Comparison of ENCODE assay signal across 1 cellular context in the genomic region with DNA sequence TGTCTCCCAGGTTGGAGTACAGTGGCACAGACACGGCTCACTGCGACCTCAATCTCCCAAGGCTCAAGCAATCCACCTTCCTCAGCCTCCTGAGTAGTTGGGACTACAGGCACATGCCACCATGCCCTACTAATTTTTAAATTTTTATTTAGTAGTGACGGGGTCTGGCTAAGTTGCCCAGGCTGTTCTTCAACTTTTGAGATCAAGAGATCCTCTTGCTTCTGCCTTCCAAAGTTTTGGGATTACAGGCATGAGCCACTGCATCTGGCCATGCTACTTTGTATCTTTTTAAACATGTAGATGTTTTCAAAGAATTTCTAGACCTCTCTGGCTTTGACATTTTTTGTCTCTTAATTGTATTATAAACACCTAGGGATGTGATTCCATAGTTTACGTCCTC.
TF ChIP-seq lines count a peak whose summit lies in the region.

No MANE protein-coding gene starts in this region.

TF ChIP-seq in HepG2, 621 proteins besides CTCF, POLR2A, EP300 and RAD21:
- TF ChIP-seq ZFP37 (CRISPR knock-in tag; IDR thresholded peaks at IDR 0.05; ENCODE audit: borderline replicate concordance), result no peak
- peak; percentile 87; the same call in 1 of the 2 replicates for TF ChIP-seq ZNF121 (CRISPR knock-in tag; IDR thresholded peaks at IDR 0.05)
- TF ChIP-seq SP5 (CRISPR knock-in tag; IDR thresholded peaks at IDR 0.05; ENCODE audit: borderline replicate concordance, low read depth), result no peak
